In the genomic region with DNA sequence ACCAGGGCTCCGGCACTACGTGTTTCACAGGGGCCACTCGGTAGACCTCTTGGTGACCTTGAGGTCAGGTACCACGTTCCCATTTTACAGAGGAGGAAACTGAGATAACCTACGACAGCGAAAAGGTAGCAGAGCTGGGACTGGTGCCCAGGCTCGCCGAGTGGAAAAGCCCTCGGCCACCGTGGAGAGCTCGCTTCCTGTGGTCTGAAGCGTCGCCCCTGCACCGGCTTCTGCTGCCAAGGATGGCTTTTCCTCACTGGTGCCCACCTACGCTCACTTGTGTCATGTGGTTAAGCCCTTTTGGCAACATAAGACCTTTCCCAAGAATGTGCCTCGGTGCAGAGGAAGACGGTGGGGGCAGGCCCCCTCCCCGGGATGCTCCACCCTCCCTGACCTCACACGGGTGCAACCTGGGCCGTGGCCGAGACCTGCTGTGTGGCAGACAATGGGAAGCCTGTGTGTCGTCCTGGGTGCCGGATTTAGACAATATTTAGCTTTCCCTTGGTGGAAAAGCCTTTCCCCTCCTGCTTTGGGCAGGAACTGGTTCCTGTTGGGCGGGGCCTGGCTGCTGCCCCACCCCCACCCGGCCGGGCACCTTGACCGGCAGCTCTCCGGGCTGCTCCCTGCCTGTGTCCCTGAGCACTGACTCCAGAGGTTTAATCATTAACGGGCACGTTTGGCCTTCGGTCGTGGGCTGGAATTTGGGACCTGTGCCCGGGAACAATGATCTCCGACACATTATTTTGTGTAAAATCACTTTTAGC, we compare ENCODE assay signal across 8 cellular contexts. TPM values are rescaled to one million over a fixed set of nuclear protein-coding genes. Genes with fewer than 3 reads are reported as not detected.
DNase-seq lines count a peak whose midpoint lies in the region; ATAC-seq, FAIRE-seq and TF ChIP-seq lines count a peak whose summit lies in the region.

No MANE protein-coding gene starts in this region.

- H3K9me3 ChIP-seq in lower lobe of right lung (no peaks in the 10 kb centered on the region), aorta (ENCODE audit: control insufficient read depth, low read length) (no peaks in the 10 kb centered on the region)

- H3K27ac ChIP-seq in brain microvascular endothelial cell, result no peak overlapping the region
- peak overlapping the region; percentile 83 for H3K27ac ChIP-seq in lower lobe of right lung
- peak overlapping the region in 1 of 2 donors; percentile 14 for H3K27ac ChIP-seq in aorta (ENCODE audit: low read depth in 1 of 2, low read length in 2 of 2)

- no peaks in the 10 kb centered on the region for H3K36me3 Mint-ChIP-seq in activated naive CD4-positive, alpha-beta T cell treated with anti-CD3 and anti-CD28 coated beads, Interleukin-2, amount 50 U/mL, for 24 hours

- no peak for FAIRE-seq in D721Med (lab: Jason Lieb, UNC)

- H3K4me1 Mint-ChIP-seq in activated naive CD4-positive, alpha-beta T cell treated with anti-CD3 and anti-CD28 coated beads, Interleukin-2, amount 50 U/mL, for 24 hours, result peaks cover 24% of the 10 kb centered on the region

- TF ChIP-seq CTCF in brain microvascular endothelial cell (IDR thresholded peaks at IDR 0.05; ENCODE audit: low read depth, low read length, missing control alignments) (no peak), lower lobe of right lung (IDR thresholded peaks at IDR 0.05) (no peak), D721Med (IDR thresholded peaks at IDR 0.05; ENCODE audit: insufficient read depth, missing control alignments) (no peak)

- peak overlapping the region; percentile 68 for H3K4me3 Mint-ChIP-seq in activated naive CD4-positive, alpha-beta T cell treated with anti-CD3 and anti-CD28 coated beads, Interleukin-2, amount 50 U/mL, for 24 hours

- H3K9me3 Mint-ChIP-seq in activated naive CD4-positive, alpha-beta T cell treated with anti-CD3 and anti-CD28 coated beads, Interleukin-2, amount 50 U/mL, for 24 hours, result no peaks in the 10 kb centered on the region

- no peak for DNase-seq in activated naive CD4-positive, alpha-beta T cell (lab: John Stamatoyannopoulos, UW)
- no peak for DNase-seq in brain microvascular endothelial cell
- peak; percentile 82 for DNase-seq in lower lobe of right lung
- no peak for DNase-seq in aorta
- DNase-seq in D721Med (ENCODE audit: insufficient read length, low spot score), result no peak

- H3K36me3 ChIP-seq in brain microvascular endothelial cell (replicated peaks) (no peaks in the 10 kb centered on the region), lower lobe of right lung (no peaks in the 10 kb centered on the region), aorta (ENCODE audit: control insufficient read depth in 1 of 2, insufficient read depth in 2 of 2, low read length in 1 of 2) (no peaks in the 10 kb centered on the region)

- H3K4me1 ChIP-seq in lower lobe of right lung (peaks cover 45% of the 10 kb centered on the region), aorta (ENCODE audit: control insufficient read depth in 1 of 2, insufficient read depth in 2 of 2, low read length in 2 of 2) (no peaks in the 10 kb centered on the region)

- intact Hi-C loops in lower lobe of right lung (cut with DNase I), result no loop called here
- intact Hi-C loops in aorta (cut with DNase I), result no loop called here

- peak; percentile 91 to 95 for ATAC-seq in lower lobe of right lung
- ATAC-seq in aorta (ENCODE audit: low FRiP score), result peak; percentile 53
- no peak for ATAC-seq in HG02840 (IDR thresholded peaks at IDR 0.05; ENCODE audit: low FRiP score, unreplicated experiment)
- ATAC-seq in HG02973 (IDR thresholded peaks at IDR 0.05; ENCODE audit: unreplicated experiment), result no peak

- H3K4me3 ChIP-seq in brain microvascular endothelial cell (ENCODE audit: low read depth, low read length), result peak overlapping the region; percentile 9
- peak overlapping the region; percentile 49 for H3K4me3 ChIP-seq in lower lobe of right lung
- peak overlapping the region in 1 of 2 donors; percentile 8 for H3K4me3 ChIP-seq in aorta (ENCODE audit: low read length in 2 of 2)

- H3K27me3 ChIP-seq in brain microvascular endothelial cell (replicated peaks) (no peaks in the 10 kb centered on the region), lower lobe of right lung (ENCODE audit: low read depth) (no peaks in the 10 kb centered on the region), aorta (ENCODE audit: control insufficient read depth in 1 of 2, insufficient read depth in 2 of 2, low read length in 1 of 2) (no peaks in the 10 kb centered on the region)

- in situ Hi-C loops in brain microvascular endothelial cell (cut with HindIII; ENCODE audit: low pct_ligation_motif_present, low sequenced_read_pairs), result no loop called here

- 19 to 21% methylated on average over 34 of the region's 34 CpGs for WGBS in aorta, 2 donors

- no peaks in the 10 kb centered on the region for H3K27me3 Mint-ChIP-seq in activated naive CD4-positive, alpha-beta T cell treated with anti-CD3 and anti-CD28 coated beads, Interleukin-2, amount 50 U/mL, for 24 hours

- H3K27ac Mint-ChIP-seq in activated naive CD4-positive, alpha-beta T cell treated with anti-CD3 and anti-CD28 coated beads, Interleukin-2, amount 50 U/mL, for 24 hours, result peak overlapping the region; percentile 80

RNA-seq across cellular contexts. Expression of gene PPP1R13B, which starts 32.4 kb away (rescaled TPM):
- total RNA-seq in lower lobe of right lung (60.6 TPM), aorta (10 to 100 TPM; 24.8 to 44.0 TPM)
- 1 to 10 TPM; 2.3 to 6.9 TPM for polyA plus RNA-seq in aorta

RNA-seq across cellular contexts. Expression of gene TDRD9, which starts 48.5 kb away (rescaled TPM):
- 8.5 TPM for total RNA-seq in lower lobe of right lung
- 1 to 10 TPM; 1.7 to 2.7 TPM for total RNA-seq in aorta
- 1 to 10 TPM; 1.1 to 2.3 TPM for polyA plus RNA-seq in aorta

Comparison
In these comparisons a context has a peak if more than half of its experiments do, and no peak if none do; other contexts are left out.
1. ATAC-seq: peak in lower lobe of right lung (2 of 2) and aorta (single experiment); none in HG02840 (single experiment) and HG02973 (single experiment).